Comparison of ENCODE assay signal across 9 cellular contexts in genomic region chr15:60932051-60932915, GRCh38.
DNase-seq lines count a peak whose midpoint lies in the region; ATAC-seq and TF ChIP-seq lines count a peak whose summit lies in the region.
"Had no signal": no experiment of that assay in that cellular context is flagged by ENCODE, and none has a peak within 500 bp of the region (broad histone marks: within the 10 kb centered on the region; RNA-seq: fewer than 3 reads in every experiment).

No MANE protein-coding gene starts in this region.

- ATAC-seq in HG02571 (IDR thresholded peaks at IDR 0.05; ENCODE audit: unreplicated experiment): no peak
- ATAC-seq: K562 had no signal

- DNase-seq in GM12864 (ENCODE audit: low read depth): no peak
- peak; percentile 86 for DNase-seq in cerebellar cortex (ENCODE audit: low spot score)
- peak in 8 of 10 donors; percentile 16 to 88 (median 56) for DNase-seq in posterior cingulate gyrus
- DNase-seq in SK-N-DZ (ENCODE audit: low spot score): no peak
- no peak for DNase-seq in COR-L47 (lab: John Stamatoyannopoulos, UW)
- DNase-seq in NCI-H1092 treated with DMSO at 0.1 percent for 48 hours (lab: John Stamatoyannopoulos, UW): no peak

- H3K4me3 ChIP-seq in GM12864 (ENCODE audit: low read depth, low read length): no peak overlapping the region
- H3K4me3 ChIP-seq: K562 had no signal

- TF ChIP-seq CTCF in GM12864 (IDR thresholded peaks at IDR 0.05; ENCODE audit: low read depth, low read length, missing control alignments) (peak; percentile 55), VCaP (conservative IDR thresholded peaks at IDR 0.05) (peak; percentile 35)

- intact Hi-C loops in posterior cingulate gyrus (cut with DNase I): no loop called here

- H3K27ac ChIP-seq in VCaP: no peak overlapping the region

Comparison
In these comparisons a context has a peak if more than half of its experiments do, and no peak if none do; other contexts are left out.
1. DNase-seq: peak in cerebellar cortex (single experiment) and posterior cingulate gyrus (8 of 10); none in GM12864 (single experiment), SK-N-DZ (single experiment), COR-L47 (single experiment) and NCI-H1092 treated with DMSO at 0.1 percent for 48 hours (single experiment).